Comparison of ENCODE assay signal across 9 cellular contexts in genomic region chr19:3270908-3271307, GRCh38. TPM values are rescaled to one million over a fixed set of nuclear protein-coding genes. Genes with fewer than 3 reads are reported as not detected.
A peak's percentile ranks its signal among the peaks of the same experiment; 100 is the strongest.
DNase-seq lines count a peak whose midpoint lies in the region; ATAC-seq and TF ChIP-seq lines count a peak whose summit lies in the region.
"Had no signal": no experiment of that assay in that cellular context is flagged by ENCODE, and none has a peak within 500 bp of the region (broad histone marks: within the 10 kb centered on the region; RNA-seq: fewer than 3 reads in every experiment).

No MANE protein-coding gene starts in this region.

- H3K79me2 ChIP-seq in PC-3 (ENCODE audit: low read length), result no peaks in the 10 kb centered on the region

- H3F3A ChIP-seq in PC-3 (ENCODE audit: low read length, unreplicated experiment), result no peaks in the 10 kb centered on the region

- H2AFZ ChIP-seq in PC-3 (ENCODE audit: low read length), result no peak overlapping the region

- no peaks in the 10 kb centered on the region for H3K9me3 ChIP-seq in PC-3 (ENCODE audit: low read length)

- TF ChIP-seq CTCF in PC-3 (conservative IDR thresholded peaks at IDR 0.05; ENCODE audit: low read depth, low read length) (no peak), brain microvascular endothelial cell (IDR thresholded peaks at IDR 0.05; ENCODE audit: low read depth, low read length, missing control alignments) (no peak)

- intact Hi-C loops in PC-3 (cut with micrococcal nuclease), result no loop called here
- intact Hi-C loops in left ventricle myocardium superior (cut with micrococcal nuclease), result no loop called here

- H4K20me1 ChIP-seq in PC-3 (ENCODE audit: low read length), result no peaks in the 10 kb centered on the region

- H3K27me3 ChIP-seq in PC-3 (ENCODE audit: low read length), result peaks cover 10% of the 10 kb centered on the region
- peaks cover 24% of the 10 kb centered on the region for H3K27me3 ChIP-seq in brain microvascular endothelial cell (replicated peaks)

- H3K4me3 ChIP-seq in PC-3 (ENCODE audit: low read length) (no peak overlapping the region), brain microvascular endothelial cell (ENCODE audit: low read depth, low read length) (no peak overlapping the region)

- no TSS peak for BruUV-seq in PC-3 (replicated peaks; lab: Mats Ljungman, UMichigan)

- in situ Hi-C loops in brain microvascular endothelial cell (cut with HindIII; ENCODE audit: low pct_ligation_motif_present, low sequenced_read_pairs), result no loop called here

- CTCF ChIA-PET in PC-3 (lab: Charles Lee), result no interaction called here

- no peak overlapping the region for H3K9ac ChIP-seq in PC-3 (ENCODE audit: low read length)
- H3K9ac ChIP-seq: BLaER1 had no signal

- 0 out of 2 replicates have a peak, but pooled peaks cover 4% of the 10 kb centered on the region for H3K4me1 ChIP-seq in PC-3 (ENCODE audit: insufficient read depth, low read length)

- ATAC-seq in activated CD4-positive, CD25-positive, alpha-beta regulatory T cell treated with anti-CD3 and anti-CD28 coated beads, Interleukin-2, amount 50 U/mL, for 24 hours, result no peak
- no peak for ATAC-seq in PC-3
- ATAC-seq in left ventricle myocardium superior, result no peak
- no peak for ATAC-seq in GM18517 (IDR thresholded peaks at IDR 0.05; ENCODE audit: unreplicated experiment)

- H3K9me2 ChIP-seq in PC-3 (replicated peaks; ENCODE audit: low read length), result no peaks in the 10 kb centered on the region

- DNase-seq in activated CD4-positive, CD25-positive, alpha-beta regulatory T cell treated with anti-CD3 and anti-CD28 coated beads, Interleukin-2, amount 50 U/mL, for 72 hours, result peak; percentile 39
- DNase-seq in PC-3 (peak; percentile 40), brain microvascular endothelial cell (peak; percentile 11), left ventricle myocardium superior (no peak), NCI-H187 (lab: John Stamatoyannopoulos, UW) (no peak)
- peak; percentile 21 to 27 for DNase-seq in stimulated activated CD4-positive, alpha-beta T cell treated with anti-CD3 and anti-CD28 coated beads, Interleukin-15, amount 100 ng/mL, for 1 hour (ENCODE audit: low read depth in 1 of 2, low spot score in 1 of 2)

- H3K27ac ChIP-seq in PC-3 (ENCODE audit: low read length), result no peak overlapping the region
- H3K27ac ChIP-seq in brain microvascular endothelial cell, result no peak overlapping the region
- H3K27ac ChIP-seq: BLaER1 had no signal

- H3K36me3 ChIP-seq in PC-3 (ENCODE audit: low read depth, low read length) (no peaks in the 10 kb centered on the region; the same call in 1 of the 2 replicates), brain microvascular endothelial cell (replicated peaks) (no peaks in the 10 kb centered on the region)
- H3K36me3 ChIP-seq: BLaER1 had no signal

- POLR2A ChIA-PET in PC-3 (lab: Charles Lee; ENCODE audit: unreplicated experiment), result no interaction called here

- H3K4me2 ChIP-seq in PC-3 (ENCODE audit: low read length), result no peak overlapping the region

RNA-seq across cellular contexts. Expression of gene CELF5, which starts 46.4 kb away (rescaled TPM):
- total RNA-seq in PC-3 (2014; rRNA removed) (0.44 and 0.75 TPM in 2 replicates), left ventricle myocardium superior (not detected)

Comparison
In these comparisons a context has a peak if more than half of its experiments do, and no peak if none do; other contexts are left out.
1. DNase-seq: peak in activated CD4-positive, CD25-positive, alpha-beta regulatory T cell treated with anti-CD3 and anti-CD28 coated beads, Interleukin-2, amount 50 U/mL, for 72 hours (single experiment), PC-3 (single experiment), brain microvascular endothelial cell (single experiment) and stimulated activated CD4-positive, alpha-beta T cell treated with anti-CD3 and anti-CD28 coated beads, Interleukin-15, amount 100 ng/mL, for 1 hour (2 of 2); none in left ventricle myocardium superior (single experiment) and NCI-H187 (0 of 2).